In the genomic region with DNA sequence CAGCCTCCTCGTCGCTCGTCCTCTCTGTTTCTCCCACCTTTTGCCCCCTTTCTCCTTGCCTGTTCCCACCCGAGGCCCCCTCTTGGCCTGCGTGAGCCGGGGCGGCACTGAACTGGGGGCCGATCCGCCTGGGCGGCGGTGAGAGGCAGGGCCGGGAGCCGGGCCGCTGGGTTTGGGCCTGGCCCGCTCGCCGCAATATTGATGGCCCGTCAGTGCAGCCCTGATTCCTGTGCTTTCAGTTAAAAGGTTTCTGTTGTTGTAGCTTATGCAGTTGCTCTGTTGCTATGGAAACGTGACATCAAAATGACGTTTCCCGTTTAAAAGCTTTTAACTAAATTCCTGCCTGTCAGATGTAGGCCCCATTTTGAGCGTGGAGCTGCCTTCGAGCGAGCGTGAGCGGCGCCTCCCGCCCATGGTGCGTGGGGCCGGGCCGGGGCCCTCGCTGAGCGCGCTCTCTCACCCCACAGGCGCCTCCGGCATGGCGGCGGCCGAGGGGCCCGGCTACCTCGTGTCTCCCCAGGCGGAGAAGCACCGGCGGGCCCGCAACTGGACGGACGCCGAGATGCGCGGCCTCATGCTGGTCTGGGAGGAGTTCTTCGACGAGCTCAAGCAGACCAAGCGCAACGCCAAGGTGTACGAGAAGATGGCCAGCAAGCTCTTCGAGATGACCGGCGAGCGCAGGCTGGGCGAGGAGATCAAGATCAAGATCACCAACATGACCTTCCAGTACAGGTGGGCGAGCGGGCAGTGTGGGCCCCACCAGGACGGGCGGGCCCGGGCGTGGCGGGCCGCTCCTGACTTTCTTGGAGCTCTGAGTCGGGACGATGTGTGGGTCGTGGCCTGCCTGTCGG, we compare ENCODE assay signal across 13 cellular contexts. TPM values are rescaled to one million over a fixed set of nuclear protein-coding genes. Genes with fewer than 3 reads are reported as not detected.
DNase-seq lines count a peak whose midpoint lies in the region; TF ChIP-seq lines count a peak whose summit lies in the region.
"Had no signal": no experiment of that assay in that cellular context is flagged by ENCODE, and none has a peak within 500 bp of the region (broad histone marks: within the 10 kb centered on the region; RNA-seq: fewer than 3 reads in every experiment).

TSS of gene MSANTD1 (plus strand) at position 349 of the 851 bp plus-strand sequence. CDS start at position 413, 64 bp downstream.

- intact Hi-C loops in adrenal gland (cut with DNase I) = no loop called here

- H3K4me3 ChIP-seq in adrenal gland = no peak within 1 kb of the TSS
- H3K4me3 ChIP-seq: heart left ventricle, tibial artery had no signal

- no peaks in the 10 kb centered on the region for H3K27me3 ChIP-seq in adrenal gland
- H3K27me3 ChIP-seq: heart left ventricle, tibial artery had no signal

- TF ChIP-seq CTCF in adrenal gland (IDR thresholded peaks at IDR 0.05) = no peak

- H3K36me3 ChIP-seq in adrenal gland (replicated peaks in 1 of 2) = peaks cover 0 to 2% of the 10 kb centered on the region in 2 donors
- H3K36me3 ChIP-seq: heart left ventricle had no signal

- H3K4me1 ChIP-seq in adrenal gland (replicated peaks in 1 of 2) = no peaks in the 10 kb centered on the region
- H3K4me1 ChIP-seq: heart left ventricle, tibial artery had no signal

- peak; percentile 68 for DNase-seq in DMS53 (lab: John Stamatoyannopoulos, UW)
- DNase-seq in DMS53 treated with DMSO at 0.1 percent for 48 hours (lab: John Stamatoyannopoulos, UW; ENCODE audit: unreplicated experiment) = no peak
- DNase-seq in RKO (ENCODE audit: low spot score) = peak; percentile 20
- peak; percentile 20 for DNase-seq in fibroblast of the conjunctiva (ENCODE audit: low read depth)
- peak; percentile 13 for DNase-seq in renal cortical epithelial cell (ENCODE audit: low read depth)
- DNase-seq in NCI-H2171 treated with DMSO at 0.1 percent for 48 hours (lab: John Stamatoyannopoulos, UW) = no peak
- DNase-seq in adrenal gland = no peak
- DNase-seq in hepatic stellate cell (ENCODE audit: low spot score) = no peak
- DNase-seq: amniotic stem cell, NCI-H2029 treated with DMSO at 0.1 percent for 48 hours, tibial artery had no signal

- 84 to 91% (median 87%) methylated on average over 43 to 72 of the region's 72 CpGs for WGBS in adrenal gland, 4 donors

- H3K9me3 ChIP-seq in adrenal gland (replicated peaks in 1 of 3) = no peaks in the 10 kb centered on the region
- H3K9me3 ChIP-seq: heart left ventricle, tibial artery had no signal

- no peak within 1 kb of the TSS for H3K27ac ChIP-seq in adrenal gland
- H3K27ac ChIP-seq: 22Rv1, heart left ventricle, tibial artery had no signal

- no peak for TF ChIP-seq POLR2A in adrenal gland (IDR thresholded peaks at IDR 0.05)

RNA-seq across cellular contexts. Expression of gene MSANTD1, which starts in this region (rescaled TPM):
- total RNA-seq in renal cortical epithelial cell (0.17 and 0.99 TPM in 2 replicates), adrenal gland (1 to 10 TPM in 1 of 8 donors, under 1 TPM in 6, not detected in 1; 0.28 to 3.0 (median 0.46) TPM)
- polyA plus RNA-seq in adrenal gland = 1 to 10 TPM in 1 of 3 donors, under 1 TPM in 2; 0.05 to 1.1 (median 0.24) TPM

Comparison
In these comparisons a context has a peak if more than half of its experiments do, and no peak if none do; other contexts are left out.
1. DNase-seq: peak in DMS53 (single experiment), RKO (single experiment) and fibroblast of the conjunctiva (single experiment); none in DMS53 treated with DMSO at 0.1 percent for 48 hours (single experiment), NCI-H2171 treated with DMSO at 0.1 percent for 48 hours (single experiment), adrenal gland (0 of 7) and hepatic stellate cell (single experiment).
2. Peak in DNase-seq in renal cortical epithelial cell; RNA of the gene not detected or under 1 TPM.